Comparison of ENCODE assay signal across 1 cellular context in genomic region chr16:29972992-29973383, GRCh38.
TF ChIP-seq lines count a peak whose summit lies in the region.

No MANE protein-coding gene starts in this region.

TF ChIP-seq in IMR-90, 13 proteins besides CTCF, POLR2A, EP300 and RAD21:
- no peak for TF ChIP-seq RFX5 (IDR thresholded peaks at IDR 0.05; ENCODE audit: low read depth, low read length)
- no peak for TF ChIP-seq MAZ (IDR thresholded peaks at IDR 0.05; ENCODE audit: borderline replicate concordance, low read depth, low read length)
- TF ChIP-seq FOS (IDR thresholded peaks at IDR 0.05; ENCODE audit: low read depth, low read length): no peak
- TF ChIP-seq, protein P1, sequence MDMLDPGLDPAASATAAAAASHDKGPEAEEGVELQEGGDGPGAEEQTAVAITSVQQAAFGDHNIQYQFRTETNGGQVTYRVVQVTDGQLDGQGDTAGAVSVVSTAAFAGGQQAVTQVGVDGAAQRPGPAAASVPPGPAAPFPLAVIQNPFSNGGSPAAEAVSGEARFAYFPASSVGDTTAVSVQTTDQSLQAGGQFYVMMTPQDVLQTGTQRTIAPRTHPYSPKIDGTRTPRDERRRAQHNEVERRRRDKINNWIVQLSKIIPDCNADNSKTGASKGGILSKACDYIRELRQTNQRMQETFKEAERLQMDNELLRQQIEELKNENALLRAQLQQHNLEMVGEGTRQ (IDR thresholded peaks at IDR 0.05; ENCODE audit: low read depth, low read length): no peak
- no peak for TF ChIP-seq RCOR1 (IDR thresholded peaks at IDR 0.05; ENCODE audit: insufficient replicate concordance, low read length)
- no peak for TF ChIP-seq CEBPB (IDR thresholded peaks at IDR 0.05; ENCODE audit: low read depth, low read length)
- no peak for TF ChIP-seq CHD1 (IDR thresholded peaks at IDR 0.05; ENCODE audit: low read depth, low read length)
- TF ChIP-seq, protein P2, sequence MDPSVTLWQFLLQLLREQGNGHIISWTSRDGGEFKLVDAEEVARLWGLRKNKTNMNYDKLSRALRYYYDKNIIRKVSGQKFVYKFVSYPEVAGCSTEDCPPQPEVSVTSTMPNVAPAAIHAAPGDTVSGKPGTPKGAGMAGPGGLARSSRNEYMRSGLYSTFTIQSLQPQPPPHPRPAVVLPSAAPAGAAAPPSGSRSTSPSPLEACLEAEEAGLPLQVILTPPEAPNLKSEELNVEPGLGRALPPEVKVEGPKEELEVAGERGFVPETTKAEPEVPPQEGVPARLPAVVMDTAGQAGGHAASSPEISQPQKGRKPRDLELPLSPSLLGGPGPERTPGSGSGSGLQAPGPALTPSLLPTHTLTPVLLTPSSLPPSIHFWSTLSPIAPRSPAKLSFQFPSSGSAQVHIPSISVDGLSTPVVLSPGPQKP (IDR thresholded peaks at IDR 0.05; ENCODE audit: borderline replicate concordance, low read depth, low read length): no peak
- TF ChIP-seq MAFK (IDR thresholded peaks at IDR 0.05; ENCODE audit: low read depth, low read length): no peak
- no peak for TF ChIP-seq NFE2L2 (IDR thresholded peaks at IDR 0.05; ENCODE audit: low read depth, low read length)
- TF ChIP-seq SMC3 (IDR thresholded peaks at IDR 0.05; ENCODE audit: low read depth, low read length): no peak
- no peak for TF ChIP-seq MXI1 (IDR thresholded peaks at IDR 0.05; ENCODE audit: borderline replicate concordance, low read depth, low read length)
